In the genomic region with DNA sequence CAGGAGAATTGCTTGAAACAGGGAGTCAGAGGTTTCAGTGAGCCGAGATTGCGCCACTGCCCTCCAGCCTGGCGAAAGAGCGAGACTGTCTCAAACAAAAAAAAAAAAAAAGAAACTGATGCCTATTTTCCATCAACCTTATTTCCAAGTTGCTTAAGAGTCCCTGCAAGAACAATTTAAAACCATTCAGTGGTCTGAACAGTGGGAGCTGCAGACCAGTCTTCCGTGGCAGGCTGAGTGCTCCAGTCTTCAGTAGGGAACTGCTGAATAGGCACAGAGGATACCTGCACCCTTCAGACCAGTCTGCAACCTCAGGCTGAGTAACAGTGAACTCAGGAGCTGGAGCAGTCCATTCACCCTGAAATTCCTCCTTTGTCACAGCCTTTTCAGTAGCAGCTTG, we compare ENCODE assay signal across 8 cellular contexts. TPM values are rescaled to one million over a fixed set of nuclear protein-coding genes. Genes with fewer than 3 reads are reported as not detected.
A peak's percentile ranks its signal among the peaks of the same experiment; 100 is the strongest.
DNase-seq lines count a peak whose midpoint lies in the region; ATAC-seq and TF ChIP-seq lines count a peak whose summit lies in the region.
"Not testable (repeated sequence)": the region's sequence is repeated elsewhere in the genome, so short reads cannot be mapped to it uniquely, and the experiment has no call there.

No MANE protein-coding gene starts in this region.

- TF ChIP-seq CTCF in activated CD8-positive, alpha-beta T cell treated with anti-CD3 and anti-CD28 coated beads for 36 hours (IDR thresholded peaks at IDR 0.05) = not testable (repeated sequence)

- ATAC-seq in activated CD8-positive, alpha-beta T cell treated with anti-CD3 and anti-CD28 coated beads for 36 hours; effector memory CD8-positive, alpha-beta T cell (replicated peaks): not testable (repeated sequence)

- not testable (repeated sequence) for H3K36me3 Mint-ChIP-seq in T-helper 2 cell treated with Interferon-gamma antibody and Interleukin-4, amounts not matched to agents 5 μg/mL and 100 μg/mL, for 36 hours (ENCODE audit: low read depth); activated CD8-positive, alpha-beta T cell treated with anti-CD3 and anti-CD28 coated beads for 36 hours (ENCODE audit: low read depth); activated naive CD4-positive, alpha-beta T cell treated with anti-CD3 and anti-CD28 coated beads, Interleukin-2, amount 50 U/mL, for 24 hours
- H3K36me3 Mint-ChIP-seq in effector memory CD8-positive, alpha-beta T cell (ENCODE audit: insufficient read depth) = peaks cover 12% of the 10 kb centered on the region

- not testable (repeated sequence) for H3K27ac Mint-ChIP-seq in T-helper 2 cell treated with Interferon-gamma antibody and Interleukin-4, amounts not matched to agents 5 μg/mL and 100 μg/mL, for 36 hours
- H3K27ac Mint-ChIP-seq in activated CD8-positive, alpha-beta T cell treated with anti-CD3 and anti-CD28 coated beads for 36 hours = peak overlapping the region; percentile 81
- H3K27ac Mint-ChIP-seq in activated naive CD4-positive, alpha-beta T cell treated with anti-CD3 and anti-CD28 coated beads, Interleukin-2, amount 50 U/mL, for 24 hours = peak overlapping the region; percentile 85
- peak overlapping the region; percentile 60 to 80 for H3K27ac Mint-ChIP-seq in effector memory CD8-positive, alpha-beta T cell

- H3K4me3 Mint-ChIP-seq in T-helper 2 cell treated with Interferon-gamma antibody and Interleukin-4, amounts not matched to agents 5 μg/mL and 100 μg/mL, for 36 hours = peak overlapping the region; percentile 34
- peak overlapping the region; percentile 43 for H3K4me3 Mint-ChIP-seq in activated CD8-positive, alpha-beta T cell treated with anti-CD3 and anti-CD28 coated beads for 36 hours
- peak overlapping the region; percentile 71 for H3K4me3 Mint-ChIP-seq in activated naive CD4-positive, alpha-beta T cell treated with anti-CD3 and anti-CD28 coated beads, Interleukin-2, amount 50 U/mL, for 24 hours
- H3K4me3 Mint-ChIP-seq in effector memory CD8-positive, alpha-beta T cell = peak overlapping the region; percentile 77 to 78

- H3K9me3 Mint-ChIP-seq in T-helper 2 cell treated with Interferon-gamma antibody and Interleukin-4, amounts not matched to agents 5 μg/mL and 100 μg/mL, for 36 hours; activated CD8-positive, alpha-beta T cell treated with anti-CD3 and anti-CD28 coated beads for 36 hours; activated naive CD4-positive, alpha-beta T cell treated with anti-CD3 and anti-CD28 coated beads, Interleukin-2, amount 50 U/mL, for 24 hours; effector memory CD8-positive, alpha-beta T cell: not testable (repeated sequence)

- CTCF ChIA-PET in activated CD8-positive, alpha-beta T cell treated with anti-CD3 and anti-CD28 coated beads for 36 hours (lab: Charles Lee) = not testable (repeated sequence)

- POLR2A ChIA-PET in activated CD8-positive, alpha-beta T cell treated with anti-CD3 and anti-CD28 coated beads for 36 hours (lab: Charles Lee) = interaction anchor here (0.6 to 1.0 kb wide), 2 partner anchors 46 to 336 kb away, joined by 3 to 4 read pairs; a partner anchor contains a TSS

- intact Hi-C loops in activated CD8-positive, alpha-beta T cell treated with anti-CD3 and anti-CD28 coated beads for 36 hours (cut with micrococcal nuclease) = not testable (repeated sequence)

- DNase-seq in AML-193 (lab: John Stamatoyannopoulos, UW) = peak; percentile 25 to 28
- peak; percentile 2 for DNase-seq in GF-D8 (lab: John Stamatoyannopoulos, UW)
- DNase-seq in MV-4-11 (lab: John Stamatoyannopoulos, UW) = peak; percentile 61
- DNase-seq in T-helper 2 cell treated with Interferon-gamma antibody and Interleukin-4, amounts not matched to agents 5 μg/mL and 100 μg/mL, for 36 hours (ENCODE audit: low spot score); activated CD8-positive, alpha-beta T cell treated with anti-CD3 and anti-CD28 coated beads for 36 hours; effector memory CD8-positive, alpha-beta T cell: not testable (repeated sequence)
- peak; percentile 18 for DNase-seq in renal cortical epithelial cell (ENCODE audit: low read depth)

- H3K4me1 Mint-ChIP-seq in T-helper 2 cell treated with Interferon-gamma antibody and Interleukin-4, amounts not matched to agents 5 μg/mL and 100 μg/mL, for 36 hours (ENCODE audit: low read depth) = peaks cover 21% of the 10 kb centered on the region
- peaks cover 54% of the 10 kb centered on the region for H3K4me1 Mint-ChIP-seq in activated CD8-positive, alpha-beta T cell treated with anti-CD3 and anti-CD28 coated beads for 36 hours (ENCODE audit: low read depth)
- H3K4me1 Mint-ChIP-seq in activated naive CD4-positive, alpha-beta T cell treated with anti-CD3 and anti-CD28 coated beads, Interleukin-2, amount 50 U/mL, for 24 hours = peaks cover 74% of the 10 kb centered on the region
- peaks cover 10 to 21% of the 10 kb centered on the region in 2 donors for H3K4me1 Mint-ChIP-seq in effector memory CD8-positive, alpha-beta T cell (ENCODE audit: low read depth in 2 of 2)

- not testable (repeated sequence) for H3K27me3 Mint-ChIP-seq in T-helper 2 cell treated with Interferon-gamma antibody and Interleukin-4, amounts not matched to agents 5 μg/mL and 100 μg/mL, for 36 hours (ENCODE audit: low read depth); activated CD8-positive, alpha-beta T cell treated with anti-CD3 and anti-CD28 coated beads for 36 hours; activated naive CD4-positive, alpha-beta T cell treated with anti-CD3 and anti-CD28 coated beads, Interleukin-2, amount 50 U/mL, for 24 hours; effector memory CD8-positive, alpha-beta T cell

RNA-seq across cellular contexts. Expression of a gene that starts 4.9 kb away (rescaled TPM):
- 10 to 100 TPM; 43.1 to 44.8 TPM for total RNA-seq in activated CD8-positive, alpha-beta T cell treated with anti-CD3 and anti-CD28 coated beads for 36 hours
- total RNA-seq in renal cortical epithelial cell = 16.7 and 26.4 TPM in 2 replicates

RNA-seq across cellular contexts. Expression of a gene that starts 5.9 kb away (rescaled TPM):
- 10 to 100 TPM; 30.0 to 30.4 TPM for total RNA-seq in activated CD8-positive, alpha-beta T cell treated with anti-CD3 and anti-CD28 coated beads for 36 hours
- 20.5 and 30.9 TPM in 2 replicates for total RNA-seq in renal cortical epithelial cell

RNA-seq across cellular contexts. Expression of a gene that starts 46.7 kb away (rescaled TPM):
- total RNA-seq in activated CD8-positive, alpha-beta T cell treated with anti-CD3 and anti-CD28 coated beads for 36 hours = 100 to 1,000 TPM; 161 to 163 TPM
- total RNA-seq in renal cortical epithelial cell = 123 and 354 TPM in 2 replicates

RNA-seq across cellular contexts. Expression of a gene that starts 51.1 kb away (rescaled TPM):
- total RNA-seq in activated CD8-positive, alpha-beta T cell treated with anti-CD3 and anti-CD28 coated beads for 36 hours = 10 to 100 TPM in 1 of 2 experiments, 1 to 10 TPM in 1; 9.6 to 10.8 TPM
- 2.4 and 9.1 TPM in 2 replicates for total RNA-seq in renal cortical epithelial cell
